ENCODE assay signal across 23 cellular contexts in the genomic region with DNA sequence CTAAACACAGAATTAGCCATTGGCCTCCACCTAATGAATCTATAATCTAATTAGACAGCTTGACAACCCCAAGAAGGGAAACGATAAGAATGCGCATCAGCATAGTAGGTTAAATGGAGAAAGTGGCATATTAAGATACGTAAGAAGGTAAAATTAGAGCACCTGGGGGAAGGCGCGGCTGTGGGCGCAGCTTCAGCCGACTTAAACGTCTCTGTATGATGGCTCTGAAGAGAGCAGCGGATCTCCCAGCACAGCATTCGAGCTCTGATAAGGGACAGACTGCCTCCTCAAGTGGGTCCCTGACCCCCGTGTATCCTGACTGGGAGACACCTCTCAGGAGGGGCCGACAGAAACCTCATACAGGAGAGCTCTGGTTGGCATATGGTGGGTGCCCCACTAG.
"Had no signal": no experiment of that assay in that cellular context is flagged by ENCODE, and none has a peak within 500 bp of the region (broad histone marks: within the 10 kb centered on the region; RNA-seq: fewer than 3 reads in every experiment).

No MANE protein-coding gene starts in this region.

- ATAC-seq: effector memory CD8-positive, alpha-beta T cell; esophagus mucosa; foreskin keratinocyte; gastrocnemius medialis; gastroesophageal sphincter; heart left ventricle; heart right ventricle had no signal

- H3K4me3 ChIP-seq: colonic mucosa, coronary artery, dorsolateral prefrontal cortex, esophagus muscularis mucosa, esophagus squamous epithelium, gastrocnemius medialis, gastroesophageal sphincter, heart left ventricle, heart right ventricle had no signal

- DNase-seq: colonic mucosa; cortex of kidney; dermis blood vessel endothelial cell; dorsolateral prefrontal cortex; effector CD4-positive, alpha-beta T cell; effector CD8-positive, alpha-beta T cell; effector memory CD4-positive, alpha-beta T cell; effector memory CD8-positive, alpha-beta T cell; endodermal cell; erythroblast; esophagus squamous epithelium; foreskin fibroblast; foreskin keratinocyte; foreskin melanocyte; gastrocnemius medialis; glutamatergic neuron; heart left ventricle; heart right ventricle had no signal

- H3K9me3 ChIP-seq: colonic mucosa, esophagus muscularis mucosa, esophagus squamous epithelium, gastrocnemius medialis, gastroesophageal sphincter had no signal

- H3K27me3 ChIP-seq: colonic mucosa, dorsolateral prefrontal cortex, esophagus muscularis mucosa, esophagus squamous epithelium, foreskin keratinocyte, gastrocnemius medialis, gastroesophageal sphincter, heart left ventricle, heart right ventricle had no signal

- H3K4me1 ChIP-seq: colonic mucosa, esophagus muscularis mucosa, esophagus squamous epithelium, foreskin keratinocyte, gastrocnemius medialis, gastroesophageal sphincter, heart left ventricle, heart right ventricle had no signal

- H3K36me3 ChIP-seq: colonic mucosa, esophagus muscularis mucosa, esophagus squamous epithelium, gastrocnemius medialis, gastroesophageal sphincter, heart left ventricle, heart right ventricle had no signal

- H3K27ac ChIP-seq: colonic mucosa, coronary artery, dorsolateral prefrontal cortex, epithelial cell of prostate, esophagus muscularis mucosa, esophagus squamous epithelium, foreskin keratinocyte, gastrocnemius medialis, gastroesophageal sphincter, heart left ventricle, heart right ventricle had no signal
